In genomic region chr1:38018864-38019343, GRCh38 we compare ENCODE assay signal across 8 cellular contexts. TPM values are rescaled to one million over a fixed set of nuclear protein-coding genes. Genes with fewer than 3 reads are reported as not detected.
DNase-seq lines count a peak whose midpoint lies in the region; ATAC-seq and TF ChIP-seq lines count a peak whose summit lies in the region.

No MANE protein-coding gene starts in this region.

- DNase-seq in DMS 273 (lab: John Stamatoyannopoulos, UW; ENCODE audit: unreplicated experiment) (peak; percentile 99), lung (ENCODE audit: low spot score) (no peak), lower leg skin (ENCODE audit: low spot score in 2 of 2) (no peak)
- DNase-seq in activated T-helper 2 cell treated with anti-CD3 and anti-CD28 coated beads, Interferon-gamma antibody, Interleukin-2, Interleukin-4, amounts not matched to agents 10 μg/mL and 5 μg/mL and 100 μg/mL, durations not matched to agents 14 hours and 24 hours and 36 hours (ENCODE audit: low spot score): no peak
- DNase-seq in activated CD4-positive, alpha-beta T cell treated with anti-CD3 and anti-CD28 coated beads, Interleukin-2, amount 10 ng/mL, durations not matched to agents 7 days and 5 days: no peak

- WGBS in lung, 2 donors: 70 to 71% methylated on average over 6 of the region's 6 CpGs
- WGBS in lower leg skin, 2 donors: 61 to 72% methylated on average over 6 of the region's 6 CpGs

- no peaks in the 10 kb centered on the region for H3K9me3 ChIP-seq in lung (ENCODE audit: control insufficient read depth in 2 of 2, insufficient read depth in 1 of 2, low read length in 1 of 2)

- H3K4me1 Mint-ChIP-seq in activated T-helper 2 cell treated with anti-CD3 and anti-CD28 coated beads, Interferon-gamma antibody, Interleukin-2, Interleukin-4, amounts not matched to agents 10 μg/mL and 5 μg/mL and 100 μg/mL, durations not matched to agents 14 hours and 24 hours and 36 hours (ENCODE audit: low read depth): peaks cover 18% of the 10 kb centered on the region
- H3K4me1 Mint-ChIP-seq in activated CD4-positive, alpha-beta T cell treated with anti-CD3 and anti-CD28 coated beads, Interleukin-2, amount 10 ng/mL, durations not matched to agents 7 days and 5 days: peaks cover 26% of the 10 kb centered on the region

- peaks cover 68% of the 10 kb centered on the region for H3K36me3 Mint-ChIP-seq in activated T-helper 2 cell treated with anti-CD3 and anti-CD28 coated beads, Interferon-gamma antibody, Interleukin-2, Interleukin-4, amounts not matched to agents 10 μg/mL and 5 μg/mL and 100 μg/mL, durations not matched to agents 14 hours and 24 hours and 36 hours (ENCODE audit: low read depth)
- peaks cover 46% of the 10 kb centered on the region for H3K36me3 Mint-ChIP-seq in activated CD4-positive, alpha-beta T cell treated with anti-CD3 and anti-CD28 coated beads, Interleukin-2, amount 10 ng/mL, durations not matched to agents 7 days and 5 days (ENCODE audit: low read depth)

- peak overlapping the region; percentile 22 for H3K27ac Mint-ChIP-seq in activated T-helper 2 cell treated with anti-CD3 and anti-CD28 coated beads, Interferon-gamma antibody, Interleukin-2, Interleukin-4, amounts not matched to agents 10 μg/mL and 5 μg/mL and 100 μg/mL, durations not matched to agents 14 hours and 24 hours and 36 hours
- no peak overlapping the region for H3K27ac Mint-ChIP-seq in activated CD4-positive, alpha-beta T cell treated with anti-CD3 and anti-CD28 coated beads, Interleukin-2, amount 10 ng/mL, durations not matched to agents 7 days and 5 days

- H3K36me3 ChIP-seq in lung (ENCODE audit: control insufficient read depth in 2 of 2, insufficient read depth in 2 of 2, low read length in 2 of 2): peaks cover 26 to 45% of the 10 kb centered on the region in 2 donors

- H3K4me1 ChIP-seq in lung (ENCODE audit: control insufficient read depth in 2 of 2, insufficient read depth in 2 of 2, low read length in 2 of 2): peaks cover 5 to 16% of the 10 kb centered on the region in 2 donors

- ATAC-seq in lung (ENCODE audit: insufficient read depth, low FRiP score): no peak
- ATAC-seq in HG02678 (IDR thresholded peaks at IDR 0.05; ENCODE audit: unreplicated experiment): no peak
- no peak for ATAC-seq in GM18517 (IDR thresholded peaks at IDR 0.05; ENCODE audit: unreplicated experiment)

- CTCF ChIA-PET in activated CD4-positive, alpha-beta T cell treated with anti-CD3 and anti-CD28 coated beads, Interleukin-2, amount 10 ng/mL, durations not matched to agents 7 days and 5 days (lab: Charles Lee): interaction anchor here (0.6 to 2.0 kb wide), 8 partner anchors 8 to 168 kb away, joined by 3 to 6 read pairs (median 4); partner anchors contain the start of genes MTF1 and SF3A3

- H3K9me3 Mint-ChIP-seq in activated T-helper 2 cell treated with anti-CD3 and anti-CD28 coated beads, Interferon-gamma antibody, Interleukin-2, Interleukin-4, amounts not matched to agents 10 μg/mL and 5 μg/mL and 100 μg/mL, durations not matched to agents 14 hours and 24 hours and 36 hours: no peaks in the 10 kb centered on the region
- H3K9me3 Mint-ChIP-seq in activated CD4-positive, alpha-beta T cell treated with anti-CD3 and anti-CD28 coated beads, Interleukin-2, amount 10 ng/mL, durations not matched to agents 7 days and 5 days: no peaks in the 10 kb centered on the region

- intact Hi-C loops in activated T-helper 2 cell treated with anti-CD3 and anti-CD28 coated beads, Interferon-gamma antibody, Interleukin-2, Interleukin-4, amounts not matched to agents 10 μg/mL and 5 μg/mL and 100 μg/mL, durations not matched to agents 14 hours and 24 hours and 36 hours (cut with micrococcal nuclease): loop anchor here (1.0 kb wide), 1 partner anchor 29 kb away; the partner anchor contains the start of gene SF3A3
- intact Hi-C loops in lower leg skin (cut with DNase I; ENCODE audit: low total_unique reads): no loop called here

- TF ChIP-seq RAD21 in Ishikawa (IDR thresholded peaks at IDR 0.05; ENCODE audit: low read depth): peak; percentile 41

- TF ChIP-seq POLR2A in lower leg skin (IDR thresholded peaks at IDR 0.05): no peak

- no peak for TF ChIP-seq EP300 in Ishikawa (IDR thresholded peaks at IDR 0.05; ENCODE audit: borderline replicate concordance)

- no peak overlapping the region for H3K4me3 ChIP-seq in lung
- H3K4me3 ChIP-seq in lower leg skin (ENCODE audit: low read depth, poor library complexity, severe bottlenecking): no peak overlapping the region

- H3K27ac ChIP-seq in lung (ENCODE audit: low read depth in 1 of 2, low read length in 1 of 2): no peak overlapping the region

- H3K27me3 Mint-ChIP-seq in activated T-helper 2 cell treated with anti-CD3 and anti-CD28 coated beads, Interferon-gamma antibody, Interleukin-2, Interleukin-4, amounts not matched to agents 10 μg/mL and 5 μg/mL and 100 μg/mL, durations not matched to agents 14 hours and 24 hours and 36 hours (ENCODE audit: low read depth): no peaks in the 10 kb centered on the region
- no peaks in the 10 kb centered on the region for H3K27me3 Mint-ChIP-seq in activated CD4-positive, alpha-beta T cell treated with anti-CD3 and anti-CD28 coated beads, Interleukin-2, amount 10 ng/mL, durations not matched to agents 7 days and 5 days

- H3K27me3 ChIP-seq in lung (ENCODE audit: control insufficient read depth, insufficient read depth): no peaks in the 10 kb centered on the region

- POLR2A ChIA-PET in activated CD4-positive, alpha-beta T cell treated with anti-CD3 and anti-CD28 coated beads, Interleukin-2, amount 10 ng/mL, durations not matched to agents 7 days and 5 days (lab: Charles Lee): interaction anchor here (0.6 kb wide), 1 partner anchor 53 kb away, joined by 3 read pairs; no protein-coding TSS in a partner anchor

- no peak overlapping the region for H3K4me3 Mint-ChIP-seq in activated T-helper 2 cell treated with anti-CD3 and anti-CD28 coated beads, Interferon-gamma antibody, Interleukin-2, Interleukin-4, amounts not matched to agents 10 μg/mL and 5 μg/mL and 100 μg/mL, durations not matched to agents 14 hours and 24 hours and 36 hours (ENCODE audit: low read depth)
- H3K4me3 Mint-ChIP-seq in activated CD4-positive, alpha-beta T cell treated with anti-CD3 and anti-CD28 coated beads, Interleukin-2, amount 10 ng/mL, durations not matched to agents 7 days and 5 days: no peak overlapping the region

- TF ChIP-seq CTCF in lung (IDR thresholded peaks at IDR 0.05; ENCODE audit: control extremely low read depth, extremely low read depth) (peak; percentile 24), lower leg skin (IDR thresholded peaks at IDR 0.05) (no peak)

TF ChIP-seq in Ishikawa, 13 proteins besides CTCF, POLR2A, EP300 and RAD21:
- TF ChIP-seq FOXM1 (IDR thresholded peaks at IDR 0.05; ENCODE audit: borderline replicate concordance, low read depth) (no peak), CREB1 (IDR thresholded peaks at IDR 0.05; ENCODE audit: low read depth) (no peak), TCF12 (IDR thresholded peaks at IDR 0.05; ENCODE audit: low read depth) (no peak)

RNA-seq across cellular contexts. Expression of gene UTP11, which starts 6.4 kb away (rescaled TPM):
- total RNA-seq in activated T-helper 2 cell treated with anti-CD3 and anti-CD28 coated beads, Interferon-gamma antibody, Interleukin-2, Interleukin-4, amounts not matched to agents 10 μg/mL and 5 μg/mL and 100 μg/mL, durations not matched to agents 14 hours and 24 hours and 36 hours: 78.8 and 79.0 TPM in 2 replicates
- total RNA-seq in lung (10 to 100 TPM; 27.3 to 31.2 TPM), lower leg skin (10 to 100 TPM; 34.6 to 49.8 (median 37.9) TPM)
- polyA plus RNA-seq in lung: 10 to 100 TPM; 31.0 to 33.7 TPM
- total RNA-seq in activated CD4-positive, alpha-beta T cell treated with anti-CD3 and anti-CD28 coated beads, Interleukin-2, amount 10 ng/mL, durations not matched to agents 7 days and 5 days: 10 to 100 TPM; 33.0 to 34.8 TPM

RNA-seq across cellular contexts. Expression of gene FHL3, which starts 13.6 kb away (rescaled TPM):
- total RNA-seq in activated T-helper 2 cell treated with anti-CD3 and anti-CD28 coated beads, Interferon-gamma antibody, Interleukin-2, Interleukin-4, amounts not matched to agents 10 μg/mL and 5 μg/mL and 100 μg/mL, durations not matched to agents 14 hours and 24 hours and 36 hours: 30.1 and 33.3 TPM in 2 replicates
- total RNA-seq in lung (10 to 100 TPM in 1 of 2 donors, 1 to 10 TPM in 1; 10.0 to 26.0 TPM), lower leg skin (10 to 100 TPM; 20.1 to 25.8 (median 21.9) TPM)
- 10 to 100 TPM; 21.8 to 33.1 TPM for polyA plus RNA-seq in lung
- total RNA-seq in activated CD4-positive, alpha-beta T cell treated with anti-CD3 and anti-CD28 coated beads, Interleukin-2, amount 10 ng/mL, durations not matched to agents 7 days and 5 days: 1 to 10 TPM; 9.8 to 9.9 TPM

RNA-seq across cellular contexts. Expression of gene POU3F1, which starts 27.7 kb away (rescaled TPM):
- total RNA-seq in activated T-helper 2 cell treated with anti-CD3 and anti-CD28 coated beads, Interferon-gamma antibody, Interleukin-2, Interleukin-4, amounts not matched to agents 10 μg/mL and 5 μg/mL and 100 μg/mL, durations not matched to agents 14 hours and 24 hours and 36 hours: 0.32 and 0.48 TPM in 2 replicates
- under 1 TPM; 0.15 to 0.20 TPM for total RNA-seq in lung
- polyA plus RNA-seq in lung: under 1 TPM; 0.04 to 0.18 TPM
- total RNA-seq in activated CD4-positive, alpha-beta T cell treated with anti-CD3 and anti-CD28 coated beads, Interleukin-2, amount 10 ng/mL, durations not matched to agents 7 days and 5 days: not detected
- 10 to 100 TPM; 19.1 to 53.3 (median 35.4) TPM for total RNA-seq in lower leg skin

RNA-seq across cellular contexts. Expression of gene SF3A3, which starts 29.1 kb away (rescaled TPM):
- 105 and 112 TPM in 2 replicates for total RNA-seq in activated T-helper 2 cell treated with anti-CD3 and anti-CD28 coated beads, Interferon-gamma antibody, Interleukin-2, Interleukin-4, amounts not matched to agents 10 μg/mL and 5 μg/mL and 100 μg/mL, durations not matched to agents 14 hours and 24 hours and 36 hours
- total RNA-seq in lung (10 to 100 TPM; 39.9 to 79.0 TPM), lower leg skin (10 to 100 TPM; 33.6 to 68.9 (median 36.9) TPM)
- 10 to 100 TPM; 19.1 to 30.6 TPM for polyA plus RNA-seq in lung
- 100 to 1,000 TPM in 1 of 2 experiments, 10 to 100 TPM in 1; 80.9 to 110 TPM for total RNA-seq in activated CD4-positive, alpha-beta T cell treated with anti-CD3 and anti-CD28 coated beads, Interleukin-2, amount 10 ng/mL, durations not matched to agents 7 days and 5 days

Comparison
In these comparisons a context has a peak if more than half of its experiments do, and no peak if none do; other contexts are left out.
1. RNA of gene POU3F1, which starts 27.7 kb away (total RNA-seq): 19.1 to 53.3 TPM in lower leg skin; 0.32 to 0.48 TPM in activated T-helper 2 cell treated with anti-CD3 and anti-CD28 coated beads, Interferon-gamma antibody, Interleukin-2, Interleukin-4, amounts not matched to agents 10 μg/mL and 5 μg/mL and 100 μg/mL, durations not matched to agents 14 hours and 24 hours and 36 hours, 0.15 to 0.20 TPM in lung and not detected in activated CD4-positive, alpha-beta T cell treated with anti-CD3 and anti-CD28 coated beads, Interleukin-2, amount 10 ng/mL, durations not matched to agents 7 days and 5 days; every median in the first group is over 10 times any median in the second.